Comparison of ENCODE assay signal across 2 cellular contexts in genomic region chr19:41159861-41160260, GRCh38.
TF ChIP-seq lines count a peak whose summit lies in the region.

No MANE protein-coding gene starts in this region.

TF ChIP-seq in A549, 52 proteins besides CTCF, POLR2A, EP300 and RAD21:
- TF ChIP-seq ZFP36 (IDR thresholded peaks at IDR 0.05; ENCODE audit: borderline replicate concordance, partially characterized antibody) (no peak), USF2 (IDR thresholded peaks at IDR 0.05) (no peak), TFCP2L1 (CRISPR knock-in tag; IDR thresholded peaks at IDR 0.05) (no peak), ZSCAN20 (CRISPR knock-in tag; IDR thresholded peaks at IDR 0.05) (no peak), HMGXB4 (CRISPR knock-in tag; IDR thresholded peaks at IDR 0.05; ENCODE audit: borderline replicate concordance) (no peak), RCOR1 (IDR thresholded peaks at IDR 0.05; ENCODE audit: low read depth, low read length) (no peak), HOXB5 (CRISPR knock-in tag; IDR thresholded peaks at IDR 0.05) (no peak)
- TF ChIP-seq, protein P1, sequence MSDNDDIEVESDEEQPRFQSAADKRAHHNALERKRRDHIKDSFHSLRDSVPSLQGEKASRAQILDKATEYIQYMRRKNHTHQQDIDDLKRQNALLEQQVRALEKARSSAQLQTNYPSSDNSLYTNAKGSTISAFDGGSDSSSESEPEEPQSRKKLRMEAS (IDR thresholded peaks at IDR 0.05): no peak

TF ChIP-seq in HepG2, 621 proteins besides CTCF, POLR2A, EP300 and RAD21 (continues in another document):
- TF ChIP-seq HIVEP1 (CRISPR knock-in tag; IDR thresholded peaks at IDR 0.05): no peak
- TF ChIP-seq STAG1 (CRISPR knock-in tag; IDR thresholded peaks at IDR 0.05): no peak
- TF ChIP-seq MED1 (CRISPR knock-in tag; IDR thresholded peaks at IDR 0.05): peak; percentile 32; the same call in 1 of the 2 replicates
- TF ChIP-seq, protein P2, sequence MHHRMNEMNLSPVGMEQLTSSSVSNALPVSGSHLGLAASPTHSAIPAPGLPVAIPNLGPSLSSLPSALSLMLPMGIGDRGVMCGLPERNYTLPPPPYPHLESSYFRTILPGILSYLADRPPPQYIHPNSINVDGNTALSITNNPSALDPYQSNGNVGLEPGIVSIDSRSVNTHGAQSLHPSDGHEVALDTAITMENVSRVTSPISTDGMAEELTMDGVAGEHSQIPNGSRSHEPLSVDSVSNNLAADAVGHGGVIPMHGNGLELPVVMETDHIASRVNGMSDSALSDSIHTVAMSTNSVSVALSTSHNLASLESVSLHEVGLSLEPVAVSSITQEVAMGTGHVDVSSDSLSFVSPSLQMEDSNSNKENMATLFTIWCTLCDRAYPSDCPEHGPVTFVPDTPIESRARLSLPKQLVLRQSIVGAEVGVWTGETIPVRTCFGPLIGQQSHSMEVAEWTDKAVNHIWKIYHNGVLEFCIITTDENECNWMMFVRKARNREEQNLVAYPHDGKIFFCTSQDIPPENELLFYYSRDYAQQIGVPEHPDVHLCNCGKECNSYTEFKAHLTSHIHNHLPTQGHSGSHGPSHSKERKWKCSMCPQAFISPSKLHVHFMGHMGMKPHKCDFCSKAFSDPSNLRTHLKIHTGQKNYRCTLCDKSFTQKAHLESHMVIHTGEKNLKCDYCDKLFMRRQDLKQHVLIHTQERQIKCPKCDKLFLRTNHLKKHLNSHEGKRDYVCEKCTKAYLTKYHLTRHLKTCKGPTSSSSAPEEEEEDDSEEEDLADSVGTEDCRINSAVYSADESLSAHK (CRISPR knock-in tag; IDR thresholded peaks at IDR 0.05; ENCODE audit: borderline replicate concordance): no peak
- no peak for TF ChIP-seq SOX6 (IDR thresholded peaks at IDR 0.05)
- TF ChIP-seq SOX6 (CRISPR knock-in tag; IDR thresholded peaks at IDR 0.05): peak; percentile 77
- peak; percentile 88 for TF ChIP-seq FOXP1 (IDR thresholded peaks at IDR 0.05)
- TF ChIP-seq FOXP1 (CRISPR knock-in tag; IDR thresholded peaks at IDR 0.05): peak; percentile 79; the same call in 1 of the 2 replicates
- TF ChIP-seq HHEX (CRISPR knock-in tag; IDR thresholded peaks at IDR 0.05): no peak
- no peak for TF ChIP-seq ZZZ3 (CRISPR knock-in tag; IDR thresholded peaks at IDR 0.05; ENCODE audit: borderline replicate concordance)
- peak; percentile 64; the same call in 1 of the 2 replicates for TF ChIP-seq ETV5 (CRISPR knock-in tag; IDR thresholded peaks at IDR 0.05; ENCODE audit: borderline replicate concordance)
- no peak for TF ChIP-seq PPARG (CRISPR knock-in tag; conservative IDR thresholded peaks at IDR 0.05)
- no peak for TF ChIP-seq FOSL2 (CRISPR knock-in tag; IDR thresholded peaks at IDR 0.05)
- TF ChIP-seq GATA4 (IDR thresholded peaks at IDR 0.05; ENCODE audit: borderline replicate concordance, low read depth): peak; percentile 50; the same call in 1 of the 2 replicates
- TF ChIP-seq ZNF619 (CRISPR knock-in tag; IDR thresholded peaks at IDR 0.05): no peak
- TF ChIP-seq NFAT5 (CRISPR knock-in tag; IDR thresholded peaks at IDR 0.05): no peak
- TF ChIP-seq ZNF441 (CRISPR knock-in tag; IDR thresholded peaks at IDR 0.05; ENCODE audit: borderline replicate concordance): no peak
- no peak for TF ChIP-seq SMAD1 (CRISPR knock-in tag; IDR thresholded peaks at IDR 0.05; ENCODE audit: borderline replicate concordance, low read depth)
- TF ChIP-seq ZNF530 (CRISPR knock-in tag; IDR thresholded peaks at IDR 0.05; ENCODE audit: low read depth): no peak
- TF ChIP-seq MATR3 (CRISPR knock-in tag; IDR thresholded peaks at IDR 0.05): no peak
- TF ChIP-seq, protein P3, sequence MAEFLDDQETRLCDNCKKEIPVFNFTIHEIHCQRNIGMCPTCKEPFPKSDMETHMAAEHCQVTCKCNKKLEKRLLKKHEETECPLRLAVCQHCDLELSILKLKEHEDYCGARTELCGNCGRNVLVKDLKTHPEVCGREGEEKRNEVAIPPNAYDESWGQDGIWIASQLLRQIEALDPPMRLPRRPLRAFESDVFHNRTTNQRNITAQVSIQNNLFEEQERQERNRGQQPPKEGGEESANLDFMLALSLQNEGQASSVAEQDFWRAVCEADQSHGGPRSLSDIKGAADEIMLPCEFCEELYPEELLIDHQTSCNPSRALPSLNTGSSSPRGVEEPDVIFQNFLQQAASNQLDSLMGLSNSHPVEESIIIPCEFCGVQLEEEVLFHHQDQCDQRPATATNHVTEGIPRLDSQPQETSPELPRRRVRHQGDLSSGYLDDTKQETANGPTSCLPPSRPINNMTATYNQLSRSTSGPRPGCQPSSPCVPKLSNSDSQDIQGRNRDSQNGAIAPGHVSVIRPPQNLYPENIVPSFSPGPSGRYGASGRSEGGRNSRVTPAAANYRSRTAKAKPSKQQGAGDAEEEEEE (CRISPR knock-in tag; IDR thresholded peaks at IDR 0.05; ENCODE audit: borderline replicate concordance): no peak
- no peak for TF ChIP-seq ZSCAN9 (CRISPR knock-in tag; IDR thresholded peaks at IDR 0.05; ENCODE audit: borderline replicate concordance)
- TF ChIP-seq ZNF703 (CRISPR knock-in tag; IDR thresholded peaks at IDR 0.05; ENCODE audit: borderline replicate concordance): no peak
- peak; percentile 72 for TF ChIP-seq FOXP4 (CRISPR knock-in tag; IDR thresholded peaks at IDR 0.05)
- TF ChIP-seq, protein P4, sequence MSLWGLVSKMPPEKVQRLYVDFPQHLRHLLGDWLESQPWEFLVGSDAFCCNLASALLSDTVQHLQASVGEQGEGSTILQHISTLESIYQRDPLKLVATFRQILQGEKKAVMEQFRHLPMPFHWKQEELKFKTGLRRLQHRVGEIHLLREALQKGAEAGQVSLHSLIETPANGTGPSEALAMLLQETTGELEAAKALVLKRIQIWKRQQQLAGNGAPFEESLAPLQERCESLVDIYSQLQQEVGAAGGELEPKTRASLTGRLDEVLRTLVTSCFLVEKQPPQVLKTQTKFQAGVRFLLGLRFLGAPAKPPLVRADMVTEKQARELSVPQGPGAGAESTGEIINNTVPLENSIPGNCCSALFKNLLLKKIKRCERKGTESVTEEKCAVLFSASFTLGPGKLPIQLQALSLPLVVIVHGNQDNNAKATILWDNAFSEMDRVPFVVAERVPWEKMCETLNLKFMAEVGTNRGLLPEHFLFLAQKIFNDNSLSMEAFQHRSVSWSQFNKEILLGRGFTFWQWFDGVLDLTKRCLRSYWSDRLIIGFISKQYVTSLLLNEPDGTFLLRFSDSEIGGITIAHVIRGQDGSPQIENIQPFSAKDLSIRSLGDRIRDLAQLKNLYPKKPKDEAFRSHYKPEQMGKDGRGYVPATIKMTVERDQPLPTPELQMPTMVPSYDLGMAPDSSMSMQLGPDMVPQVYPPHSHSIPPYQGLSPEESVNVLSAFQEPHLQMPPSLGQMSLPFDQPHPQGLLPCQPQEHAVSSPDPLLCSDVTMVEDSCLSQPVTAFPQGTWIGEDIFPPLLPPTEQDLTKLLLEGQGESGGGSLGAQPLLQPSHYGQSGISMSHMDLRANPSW (CRISPR knock-in tag; IDR thresholded peaks at IDR 0.05; ENCODE audit: borderline replicate concordance): no peak
- no peak for TF ChIP-seq NFIC (IDR thresholded peaks at IDR 0.05; ENCODE audit: low read length)
- no peak for TF ChIP-seq KDM5B (CRISPR knock-in tag; IDR thresholded peaks at IDR 0.05; ENCODE audit: borderline replicate concordance)
- no peak for TF ChIP-seq ZNF253 (CRISPR knock-in tag; IDR thresholded peaks at IDR 0.05; ENCODE audit: borderline replicate concordance)
- no peak for TF ChIP-seq SP1 (IDR thresholded peaks at IDR 0.05)
- TF ChIP-seq SP1 (CRISPR knock-in tag; IDR thresholded peaks at IDR 0.05): no peak
- TF ChIP-seq SP2 (CRISPR knock-in tag; IDR thresholded peaks at IDR 0.05): no peak
- TF ChIP-seq, protein P5, sequence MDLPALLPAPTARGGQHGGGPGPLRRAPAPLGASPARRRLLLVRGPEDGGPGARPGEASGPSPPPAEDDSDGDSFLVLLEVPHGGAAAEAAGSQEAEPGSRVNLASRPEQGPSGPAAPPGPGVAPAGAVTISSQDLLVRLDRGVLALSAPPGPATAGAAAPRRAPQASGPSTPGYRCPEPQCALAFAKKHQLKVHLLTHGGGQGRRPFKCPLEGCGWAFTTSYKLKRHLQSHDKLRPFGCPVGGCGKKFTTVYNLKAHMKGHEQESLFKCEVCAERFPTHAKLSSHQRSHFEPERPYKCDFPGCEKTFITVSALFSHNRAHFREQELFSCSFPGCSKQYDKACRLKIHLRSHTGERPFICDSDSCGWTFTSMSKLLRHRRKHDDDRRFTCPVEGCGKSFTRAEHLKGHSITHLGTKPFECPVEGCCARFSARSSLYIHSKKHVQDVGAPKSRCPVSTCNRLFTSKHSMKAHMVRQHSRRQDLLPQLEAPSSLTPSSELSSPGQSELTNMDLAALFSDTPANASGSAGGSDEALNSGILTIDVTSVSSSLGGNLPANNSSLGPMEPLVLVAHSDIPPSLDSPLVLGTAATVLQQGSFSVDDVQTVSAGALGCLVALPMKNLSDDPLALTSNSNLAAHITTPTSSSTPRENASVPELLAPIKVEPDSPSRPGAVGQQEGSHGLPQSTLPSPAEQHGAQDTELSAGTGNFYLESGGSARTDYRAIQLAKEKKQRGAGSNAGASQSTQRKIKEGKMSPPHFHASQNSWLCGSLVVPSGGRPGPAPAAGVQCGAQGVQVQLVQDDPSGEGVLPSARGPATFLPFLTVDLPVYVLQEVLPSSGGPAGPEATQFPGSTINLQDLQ (CRISPR knock-in tag; IDR thresholded peaks at IDR 0.05): no peak
- no peak for TF ChIP-seq PRPF4 (IDR thresholded peaks at IDR 0.05; ENCODE audit: low read depth, low read length, poor library complexity, severe bottlenecking)
- TF ChIP-seq SIN3A (IDR thresholded peaks at IDR 0.05; ENCODE audit: borderline replicate concordance, low read depth, low read length): no peak
- TF ChIP-seq TERF1 (CRISPR knock-in tag; IDR thresholded peaks at IDR 0.05): no peak
- TF ChIP-seq NKX3-1 (CRISPR knock-in tag; IDR thresholded peaks at IDR 0.05): no peak
- TF ChIP-seq ZNF790 (CRISPR knock-in tag; IDR thresholded peaks at IDR 0.05; ENCODE audit: borderline replicate concordance): no peak
- TF ChIP-seq ZBTB46 (CRISPR knock-in tag; IDR thresholded peaks at IDR 0.05; ENCODE audit: borderline replicate concordance): no peak
- TF ChIP-seq PHF5A (CRISPR knock-in tag; IDR thresholded peaks at IDR 0.05; ENCODE audit: low read depth, unreplicated experiment): no peak
- TF ChIP-seq ZNF331 (CRISPR knock-in tag; IDR thresholded peaks at IDR 0.05): no peak
- no peak for TF ChIP-seq ZNF44 (CRISPR knock-in tag; IDR thresholded peaks at IDR 0.05)
